20 cellular contexts compared by ENCODE assay signal in genomic region chr14:69351385-69351784, GRCh38. TPM values are rescaled to one million over a fixed set of nuclear protein-coding genes. Genes with fewer than 3 reads are reported as not detected.
DNase-seq lines count a peak whose midpoint lies in the region; ATAC-seq lines count a peak whose summit lies in the region.
"Had no signal": no experiment of that assay in that cellular context is flagged by ENCODE, and none has a peak within 500 bp of the region (broad histone marks: within the 10 kb centered on the region; RNA-seq: fewer than 3 reads in every experiment).

No MANE protein-coding gene starts in this region.

- H3K27ac Mint-ChIP-seq in IgD-negative memory B cell: peak overlapping the region; percentile 41 to 90 (median 52)
- H3K27ac Mint-ChIP-seq: activated CD8-positive, alpha-beta T cell treated with anti-CD3 and anti-CD28 coated beads for 36 hours; natural killer cell had no signal

- H3K27me3 Mint-ChIP-seq in IgD-negative memory B cell: peaks cover 2% of the 10 kb centered on the region
- H3K27me3 Mint-ChIP-seq: activated CD8-positive, alpha-beta T cell treated with anti-CD3 and anti-CD28 coated beads for 36 hours had no signal

- peak overlapping the region in 2 of 4 donors; percentile 14 to 88 for H3K4me3 Mint-ChIP-seq in IgD-negative memory B cell
- H3K4me3 Mint-ChIP-seq: activated CD8-positive, alpha-beta T cell treated with anti-CD3 and anti-CD28 coated beads for 36 hours; natural killer cell had no signal

- peak; percentile 9 to 41 for DNase-seq in AML-193 (lab: John Stamatoyannopoulos, UW)
- DNase-seq in OCI-M1 (lab: John Stamatoyannopoulos, UW): peak; percentile 5
- DNase-seq in activated naive CD4-positive, alpha-beta T cell (lab: John Stamatoyannopoulos, UW): no peak
- no peak for DNase-seq in left lobe of liver (ENCODE audit: low spot score)
- DNase-seq: activated CD8-positive, alpha-beta T cell treated with anti-CD3 and anti-CD28 coated beads for 36 hours; activated naive CD4-positive, alpha-beta T cell treated with Interleukin-2 at 50 U/mL for 16 hours; amniotic stem cell; C1 segment of cervical spinal cord; gastrocnemius medialis; kidney; mesenchymal stem cell; natural killer cell; NCI-H1105; NCI-H2081 treated with DMSO at 0.1 percent for 48 hours; NCI-H446 treated with DMSO at 0.1 percent for 48 hours; SHP77 had no signal

- peaks cover 1% of the 10 kb centered on the region for H3K36me3 Mint-ChIP-seq in IgD-negative memory B cell
- H3K36me3 Mint-ChIP-seq: natural killer cell had no signal

- ATAC-seq in esophagus mucosa (peak; percentile 23), HG03571 (IDR thresholded peaks at IDR 0.05; ENCODE audit: unreplicated experiment) (no peak), GM18517 (IDR thresholded peaks at IDR 0.05; ENCODE audit: unreplicated experiment) (no peak), left lobe of liver (no peak)
- ATAC-seq: activated CD8-positive, alpha-beta T cell treated with anti-CD3 and anti-CD28 coated beads for 36 hours; gastrocnemius medialis; natural killer cell had no signal

- peaks cover 16 to 32% (median 30%) of the 10 kb centered on the region in 3 donors for H3K4me1 Mint-ChIP-seq in IgD-negative memory B cell

- H3K9me3 Mint-ChIP-seq in IgD-negative memory B cell: no peaks in the 10 kb centered on the region
- H3K9me3 Mint-ChIP-seq: activated CD8-positive, alpha-beta T cell treated with anti-CD3 and anti-CD28 coated beads for 36 hours; natural killer cell had no signal

RNA-seq across cellular contexts. Expression of gene ERH, which starts 46.7 kb away (rescaled TPM):
- polyA plus RNA-seq in IgD-negative memory B cell: 72.1 TPM
- 153 TPM for total RNA-seq in esophagus mucosa
- total RNA-seq in left lobe of liver: 53.2 TPM

RNA-seq across cellular contexts. Expression of gene SLC39A9, which starts 47.1 kb away (rescaled TPM):
- 14.7 TPM for polyA plus RNA-seq in IgD-negative memory B cell
- total RNA-seq in esophagus mucosa (41.3 TPM), left lobe of liver (55.2 TPM)

Comparison
In these comparisons a context has a peak if more than half of its experiments do, and no peak if none do; other contexts are left out.
1. DNase-seq: peak in AML-193 (2 of 2) and OCI-M1 (single experiment); none in activated naive CD4-positive, alpha-beta T cell (0 of 4) and left lobe of liver (single experiment).